In the genomic region with DNA sequence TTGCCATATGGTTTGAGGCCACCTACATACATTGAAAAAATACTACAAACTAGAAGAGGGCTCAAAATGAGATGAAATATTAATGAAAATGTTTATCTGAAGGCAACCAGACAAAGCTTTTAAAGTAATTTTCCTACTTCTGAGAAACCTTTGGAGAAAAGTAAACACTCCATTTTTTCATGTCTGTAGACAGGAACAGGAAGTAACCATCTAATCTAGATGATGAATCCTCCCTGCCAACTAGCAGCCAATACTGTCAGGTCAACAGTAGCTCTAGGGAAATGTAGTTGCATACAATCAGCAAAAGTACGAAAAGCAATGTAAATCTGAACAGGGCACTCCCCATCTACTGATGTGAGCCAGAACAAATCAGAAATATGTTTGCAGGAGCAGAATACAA, we compare ENCODE assay signal across 21 cellular contexts. TPM values are rescaled to one million over a fixed set of nuclear protein-coding genes. Genes with fewer than 3 reads are reported as not detected.
DNase-seq lines count a peak whose midpoint lies in the region; ATAC-seq and TF ChIP-seq lines count a peak whose summit lies in the region.
"Had no signal": no experiment of that assay in that cellular context is flagged by ENCODE, and none has a peak within 500 bp of the region (broad histone marks: within the 10 kb centered on the region; RNA-seq: fewer than 3 reads in every experiment).

No MANE protein-coding gene starts in this region.

- H3K36me3 ChIP-seq in mucosa of descending colon (ENCODE audit: low read depth) (no peaks in the 10 kb centered on the region), right atrium auricular region (no peaks in the 10 kb centered on the region)
- H3K36me3 ChIP-seq: brain microvascular endothelial cell, gastroesophageal sphincter had no signal

- POLR2A ChIA-PET in activated CD8-positive, alpha-beta T cell treated with anti-CD3 and anti-CD28 coated beads for 36 hours (lab: Charles Lee) = no interaction called here
- POLR2A ChIA-PET in activated CD8-positive, alpha-beta T cell treated with anti-CD3 and anti-CD28 coated beads, Interleukin-2, amount 10 ng/mL, durations not matched to agents 7 days and 5 days (lab: Charles Lee) = no interaction called here

- CTCF ChIA-PET in activated CD8-positive, alpha-beta T cell treated with anti-CD3 and anti-CD28 coated beads for 36 hours (lab: Charles Lee) = no interaction called here
- CTCF ChIA-PET in activated CD8-positive, alpha-beta T cell treated with anti-CD3 and anti-CD28 coated beads, Interleukin-2, amount 10 ng/mL, durations not matched to agents 7 days and 5 days (lab: Charles Lee) = interaction anchor here (1.4 to 1.5 kb wide), 2 partner anchors 30 to 122 kb away, joined by 4 read pairs; no protein-coding TSS in a partner anchor

- no peaks in the 10 kb centered on the region for H3K9me3 Mint-ChIP-seq in activated CD8-positive, alpha-beta T cell treated with anti-CD3 and anti-CD28 coated beads for 36 hours
- no peaks in the 10 kb centered on the region for H3K9me3 Mint-ChIP-seq in activated CD8-positive, alpha-beta T cell treated with anti-CD3 and anti-CD28 coated beads, Interleukin-2, amount 10 ng/mL, durations not matched to agents 7 days and 5 days (ENCODE audit: insufficient read depth)
- H3K9me3 Mint-ChIP-seq in activated T-helper 17 cell treated with anti-CD3 and anti-CD28 coated beads, Interleukin-2, amount 50 U/mL, for 72 hours = peaks cover 3% of the 10 kb centered on the region

- no peaks in the 10 kb centered on the region for H3K27me3 ChIP-seq in right atrium auricular region
- H3K27me3 ChIP-seq: brain microvascular endothelial cell, gastroesophageal sphincter had no signal

- peaks cover 2% of the 10 kb centered on the region for H3K36me3 Mint-ChIP-seq in activated CD8-positive, alpha-beta T cell treated with anti-CD3 and anti-CD28 coated beads for 36 hours (ENCODE audit: low read depth)
- peaks cover 2% of the 10 kb centered on the region for H3K36me3 Mint-ChIP-seq in activated CD8-positive, alpha-beta T cell treated with anti-CD3 and anti-CD28 coated beads, Interleukin-2, amount 10 ng/mL, durations not matched to agents 7 days and 5 days (ENCODE audit: low read depth)
- H3K36me3 Mint-ChIP-seq in activated T-helper 17 cell treated with anti-CD3 and anti-CD28 coated beads, Interleukin-2, amount 50 U/mL, for 72 hours (ENCODE audit: low read depth) = no peaks in the 10 kb centered on the region

- TF ChIP-seq CTCF in activated CD8-positive, alpha-beta T cell treated with anti-CD3 and anti-CD28 coated beads for 36 hours (IDR thresholded peaks at IDR 0.05) = no peak
- TF ChIP-seq CTCF in mucosa of descending colon (IDR thresholded peaks at IDR 0.05) (no peak), right atrium auricular region (IDR thresholded peaks at IDR 0.05) (no peak)

- H3K27ac Mint-ChIP-seq in activated CD8-positive, alpha-beta T cell treated with anti-CD3 and anti-CD28 coated beads for 36 hours = peak overlapping the region; percentile 39
- H3K27ac Mint-ChIP-seq in activated CD8-positive, alpha-beta T cell treated with anti-CD3 and anti-CD28 coated beads, Interleukin-2, amount 10 ng/mL, durations not matched to agents 7 days and 5 days = no peak overlapping the region
- peak overlapping the region; percentile 80 for H3K27ac Mint-ChIP-seq in activated T-helper 17 cell treated with anti-CD3 and anti-CD28 coated beads, Interleukin-2, amount 50 U/mL, for 72 hours

- H3K4me1 ChIP-seq in mucosa of descending colon (ENCODE audit: low read depth) = no peaks in the 10 kb centered on the region
- no peaks in the 10 kb centered on the region for H3K4me1 ChIP-seq in right atrium auricular region
- H3K4me1 ChIP-seq: gastroesophageal sphincter had no signal

- ATAC-seq in activated CD8-positive, alpha-beta T cell treated with anti-CD3 and anti-CD28 coated beads for 36 hours = no peak
- no peak for ATAC-seq in activated CD8-positive, alpha-beta T cell treated with anti-CD3 and anti-CD28 coated beads, Interleukin-2, amount 10 ng/mL, durations not matched to agents 7 days and 5 days
- ATAC-seq in activated T-helper 17 cell treated with anti-CD3 and anti-CD28 coated beads, Interleukin-2, amount 50 U/mL, for 72 hours (replicated peaks) = no peak
- ATAC-seq in mucosa of descending colon (peak; percentile 46), GM19351 (IDR thresholded peaks at IDR 0.05; ENCODE audit: unreplicated experiment) (no peak)
- ATAC-seq: gastroesophageal sphincter, sciatic nerve had no signal

- no peak overlapping the region for H3K4me3 Mint-ChIP-seq in activated CD8-positive, alpha-beta T cell treated with anti-CD3 and anti-CD28 coated beads for 36 hours
- no peak overlapping the region for H3K4me3 Mint-ChIP-seq in activated CD8-positive, alpha-beta T cell treated with anti-CD3 and anti-CD28 coated beads, Interleukin-2, amount 10 ng/mL, durations not matched to agents 7 days and 5 days
- peak overlapping the region; percentile 60 for H3K4me3 Mint-ChIP-seq in activated T-helper 17 cell treated with anti-CD3 and anti-CD28 coated beads, Interleukin-2, amount 50 U/mL, for 72 hours
- H3K4me3 Mint-ChIP-seq: activated naive CD4-positive, alpha-beta T cell treated with anti-CD3 and anti-CD28 coated beads, Interleukin-2, amount 10 ng/mL, durations not matched to agents 7 days and 5 days had no signal

- H3K27me3 Mint-ChIP-seq in activated CD8-positive, alpha-beta T cell treated with anti-CD3 and anti-CD28 coated beads for 36 hours = no peaks in the 10 kb centered on the region
- no peaks in the 10 kb centered on the region for H3K27me3 Mint-ChIP-seq in activated CD8-positive, alpha-beta T cell treated with anti-CD3 and anti-CD28 coated beads, Interleukin-2, amount 10 ng/mL, durations not matched to agents 7 days and 5 days (ENCODE audit: low read depth)
- no peaks in the 10 kb centered on the region for H3K27me3 Mint-ChIP-seq in activated T-helper 17 cell treated with anti-CD3 and anti-CD28 coated beads, Interleukin-2, amount 50 U/mL, for 72 hours
- H3K27me3 Mint-ChIP-seq: activated naive CD4-positive, alpha-beta T cell treated with anti-CD3 and anti-CD28 coated beads, Interleukin-2, amount 10 ng/mL, durations not matched to agents 7 days and 5 days had no signal

- DNase-seq in activated CD8-positive, alpha-beta T cell treated with anti-CD3 and anti-CD28 coated beads for 36 hours = no peak
- no peak for DNase-seq in activated CD8-positive, alpha-beta T cell treated with anti-CD3 and anti-CD28 coated beads, Interleukin-2, amount 10 ng/mL, durations not matched to agents 7 days and 5 days
- peak; percentile 1 for DNase-seq in Jurkat, Clone E6-1 (ENCODE audit: low read depth, low spot score)
- no peak for DNase-seq in mucosa of descending colon
- no peak for DNase-seq in NCI-H345 (lab: John Stamatoyannopoulos, UW)
- DNase-seq in right atrium auricular region (ENCODE audit: low spot score) = no peak
- DNase-seq: activated CD4-positive, CD25-positive, alpha-beta regulatory T cell treated with anti-CD3 and anti-CD28 coated beads, Interleukin-2, amount 50 U/mL, for 72 hours; activated CD8-positive, alpha-beta memory T cell treated with anti-CD3 and anti-CD28 coated beads, Interleukin-2, amount 50 U/mL, for 4 hours; activated naive CD4-positive, alpha-beta T cell treated with anti-CD3 and anti-CD28 coated beads, Interleukin-2, amount 10 ng/mL, durations not matched to agents 7 days and 5 days; brain microvascular endothelial cell; COR-L47; cortex of kidney; left ventricle myocardium superior; NCI-H1092; NCI-H774; stimulated activated CD4-positive, alpha-beta T cell treated with anti-CD3 and anti-CD28 coated beads, Interleukin-2, amount 100 ng/mL, for 24 hours had no signal

- peaks cover 33% of the 10 kb centered on the region for H3K4me1 Mint-ChIP-seq in activated CD8-positive, alpha-beta T cell treated with anti-CD3 and anti-CD28 coated beads for 36 hours (ENCODE audit: low read depth)
- H3K4me1 Mint-ChIP-seq in activated CD8-positive, alpha-beta T cell treated with anti-CD3 and anti-CD28 coated beads, Interleukin-2, amount 10 ng/mL, durations not matched to agents 7 days and 5 days (ENCODE audit: low read depth) = peaks cover 22% of the 10 kb centered on the region
- H3K4me1 Mint-ChIP-seq in activated T-helper 17 cell treated with anti-CD3 and anti-CD28 coated beads, Interleukin-2, amount 50 U/mL, for 72 hours = peaks cover 14% of the 10 kb centered on the region

- intact Hi-C loops in activated CD8-positive, alpha-beta T cell treated with anti-CD3 and anti-CD28 coated beads for 36 hours (cut with micrococcal nuclease) = no loop called here
- intact Hi-C loops in mucosa of descending colon (cut with DNase I, micrococcal nuclease) = no loop called here

- no peak overlapping the region for H3K4me3 ChIP-seq in Jurkat, Clone E6-1 (ENCODE audit: low read length)
- no peak overlapping the region for H3K4me3 ChIP-seq in mucosa of descending colon
- H3K4me3 ChIP-seq in right atrium auricular region = no peak overlapping the region
- H3K4me3 ChIP-seq: gastroesophageal sphincter had no signal

- no peaks in the 10 kb centered on the region for H3K9me3 ChIP-seq in mucosa of descending colon
- H3K9me3 ChIP-seq in right atrium auricular region = no peaks in the 10 kb centered on the region
- H3K9me3 ChIP-seq: gastroesophageal sphincter had no signal

- peak overlapping the region in 1 of 2 donors; percentile 8 for H3K27ac ChIP-seq in right atrium auricular region
- H3K27ac ChIP-seq: brain microvascular endothelial cell, epithelial cell of prostate, gastroesophageal sphincter had no signal

RNA-seq across cellular contexts. Expression of gene AMMECR1, which starts 49.0 kb away (rescaled TPM):
- total RNA-seq in activated CD8-positive, alpha-beta T cell treated with anti-CD3 and anti-CD28 coated beads for 36 hours = 1 to 10 TPM; 7.6 to 8.4 TPM
- total RNA-seq in activated CD8-positive, alpha-beta T cell treated with anti-CD3 and anti-CD28 coated beads, Interleukin-2, amount 10 ng/mL, durations not matched to agents 7 days and 5 days = 1 to 10 TPM; 7.3 to 7.5 TPM
- polyA plus RNA-seq in Jurkat, Clone E6-1 (2012; ENCODE audit: insufficient read depth, insufficient read length) = 3.7 TPM
- total RNA-seq in activated T-helper 17 cell treated with anti-CD3 and anti-CD28 coated beads, Interleukin-2, amount 50 U/mL, for 72 hours = 10 to 100 TPM in 1 of 2 donors, 1 to 10 TPM in 1; 7.9 to 10.3 TPM
- total RNA-seq in mucosa of descending colon = 10 to 100 TPM in 1 of 3 donors, 1 to 10 TPM in 2; 4.1 to 10.7 (median 8.2) TPM
- total RNA-seq in right atrium auricular region = 1 to 10 TPM; 1.7 to 2.5 TPM
